In genomic region chr20:18138266-18138582, GRCh38 we compare ENCODE assay signal across 1 cellular context.
TF ChIP-seq lines count a peak whose summit lies in the region.

No MANE protein-coding gene starts in this region.

TF ChIP-seq in HepG2, 621 proteins besides CTCF, POLR2A, EP300 and RAD21 (continued from another document):
- TF ChIP-seq, protein P1, sequence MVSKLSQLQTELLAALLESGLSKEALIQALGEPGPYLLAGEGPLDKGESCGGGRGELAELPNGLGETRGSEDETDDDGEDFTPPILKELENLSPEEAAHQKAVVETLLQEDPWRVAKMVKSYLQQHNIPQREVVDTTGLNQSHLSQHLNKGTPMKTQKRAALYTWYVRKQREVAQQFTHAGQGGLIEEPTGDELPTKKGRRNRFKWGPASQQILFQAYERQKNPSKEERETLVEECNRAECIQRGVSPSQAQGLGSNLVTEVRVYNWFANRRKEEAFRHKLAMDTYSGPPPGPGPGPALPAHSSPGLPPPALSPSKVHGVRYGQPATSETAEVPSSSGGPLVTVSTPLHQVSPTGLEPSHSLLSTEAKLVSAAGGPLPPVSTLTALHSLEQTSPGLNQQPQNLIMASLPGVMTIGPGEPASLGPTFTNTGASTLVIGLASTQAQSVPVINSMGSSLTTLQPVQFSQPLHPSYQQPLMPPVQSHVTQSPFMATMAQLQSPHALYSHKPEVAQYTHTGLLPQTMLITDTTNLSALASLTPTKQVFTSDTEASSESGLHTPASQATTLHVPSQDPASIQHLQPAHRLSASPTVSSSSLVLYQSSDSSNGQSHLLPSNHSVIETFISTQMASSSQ (IDR thresholded peaks at IDR 0.05; ENCODE audit: low read depth): no peak
- TF ChIP-seq, protein P1 (CRISPR knock-in tag; IDR thresholded peaks at IDR 0.05; ENCODE audit: borderline replicate concordance): no peak
- TF ChIP-seq TSC22D2 (CRISPR knock-in tag; IDR thresholded peaks at IDR 0.05; ENCODE audit: borderline replicate concordance) (no peak), ZSCAN25 (CRISPR knock-in tag; IDR thresholded peaks at IDR 0.05) (no peak), BCL6 (CRISPR knock-in tag; IDR thresholded peaks at IDR 0.05) (no peak), FOXC1 (CRISPR knock-in tag; IDR thresholded peaks at IDR 0.05; ENCODE audit: borderline replicate concordance) (0 out of 2 replicates have a peak, but pooled peaks have one; percentile 16), ZNF468 (CRISPR knock-in tag; IDR thresholded peaks at IDR 0.05) (no peak), GATAD1 (CRISPR knock-in tag; IDR thresholded peaks at IDR 0.05) (no peak), NCOR1 (IDR thresholded peaks at IDR 0.05; ENCODE audit: borderline replicate concordance, low read length) (no peak), CBX2 (IDR thresholded peaks at IDR 0.05; ENCODE audit: low read depth, low read length) (no peak), CBX2 (CRISPR knock-in tag; IDR thresholded peaks at IDR 0.05; ENCODE audit: low read depth) (no peak), TCF7L2 (IDR thresholded peaks at IDR 0.05; ENCODE audit: low read depth, low read length) (no peak), ZNF282 (IDR thresholded peaks at IDR 0.05; ENCODE audit: partially characterized antibody) (no peak), NBN (conservative IDR thresholded peaks at IDR 0.05) (no peak), ZNF451 (CRISPR knock-in tag; IDR thresholded peaks at IDR 0.05) (no peak), NFE2 (CRISPR knock-in tag; IDR thresholded peaks at IDR 0.05) (no peak), ZNF777 (CRISPR knock-in tag; IDR thresholded peaks at IDR 0.05) (no peak), ZNF549 (CRISPR knock-in tag; IDR thresholded peaks at IDR 0.05) (peak; percentile 23; the same call in 1 of the 2 replicates), ETV5 (CRISPR knock-in tag; IDR thresholded peaks at IDR 0.05; ENCODE audit: borderline replicate concordance) (no peak), ZNF431 (CRISPR knock-in tag; IDR thresholded peaks at IDR 0.05; ENCODE audit: borderline replicate concordance, low read depth) (no peak), SIX1 (CRISPR knock-in tag; IDR thresholded peaks at IDR 0.05; ENCODE audit: borderline replicate concordance) (no peak), ZNF121 (CRISPR knock-in tag; IDR thresholded peaks at IDR 0.05) (no peak), ZNF75D (CRISPR knock-in tag; IDR thresholded peaks at IDR 0.05; ENCODE audit: borderline replicate concordance) (no peak), ZNF18 (CRISPR knock-in tag; IDR thresholded peaks at IDR 0.05; ENCODE audit: insufficient replicate concordance) (no peak), SP5 (CRISPR knock-in tag; IDR thresholded peaks at IDR 0.05; ENCODE audit: borderline replicate concordance, low read depth) (no peak), MAFF (IDR thresholded peaks at IDR 0.05; ENCODE audit: low read depth, low read length) (no peak), SP2 (CRISPR knock-in tag; IDR thresholded peaks at IDR 0.05) (no peak), MTF2 (CRISPR knock-in tag; IDR thresholded peaks at IDR 0.05; ENCODE audit: borderline replicate concordance) (peak; percentile 10; the same call in 1 of the 2 replicates), ZNF264 (CRISPR knock-in tag; IDR thresholded peaks at IDR 0.05) (no peak), AKAP8 (CRISPR knock-in tag; IDR thresholded peaks at IDR 0.05) (0 out of 2 replicates have a peak, but pooled peaks have one; percentile 4), KAT2B (IDR thresholded peaks at IDR 0.05; ENCODE audit: borderline replicate concordance, low read depth, low read length) (0 out of 2 replicates have a peak, but pooled peaks have one; percentile 9), ZNF225 (CRISPR knock-in tag; IDR thresholded peaks at IDR 0.05) (no peak; the same call in 1 of the 2 replicates), TCF12 (IDR thresholded peaks at IDR 0.05) (no peak), TCF12 (CRISPR knock-in tag; IDR thresholded peaks at IDR 0.05) (0 out of 2 replicates have a peak, but pooled peaks have one; percentile 93), ATRX (CRISPR knock-in tag; IDR thresholded peaks at IDR 0.05; ENCODE audit: borderline replicate concordance) (no peak), KLF9 (CRISPR knock-in tag; IDR thresholded peaks at IDR 0.05; ENCODE audit: low read depth) (0 out of 2 replicates have a peak, but pooled peaks have one; percentile 1), MEIS1 (CRISPR knock-in tag; IDR thresholded peaks at IDR 0.05; ENCODE audit: borderline replicate concordance) (no peak), HIC2 (CRISPR knock-in tag; IDR thresholded peaks at IDR 0.05; ENCODE audit: low read depth) (no peak), ZNF513 (CRISPR knock-in tag; conservative IDR thresholded peaks at IDR 0.05) (0 out of 2 replicates have a peak, but pooled peaks have one; percentile 8), HNRNPUL1 (IDR thresholded peaks at IDR 0.05; ENCODE audit: low read depth, low read length) (no peak), DBP (CRISPR knock-in tag; IDR thresholded peaks at IDR 0.05; ENCODE audit: not compliant biosample characterization) (no peak), SMAD1 (CRISPR knock-in tag; IDR thresholded peaks at IDR 0.05; ENCODE audit: borderline replicate concordance, low read depth) (peak; percentile 76; the same call in 1 of the 2 replicates)
- TF ChIP-seq, protein P2, sequence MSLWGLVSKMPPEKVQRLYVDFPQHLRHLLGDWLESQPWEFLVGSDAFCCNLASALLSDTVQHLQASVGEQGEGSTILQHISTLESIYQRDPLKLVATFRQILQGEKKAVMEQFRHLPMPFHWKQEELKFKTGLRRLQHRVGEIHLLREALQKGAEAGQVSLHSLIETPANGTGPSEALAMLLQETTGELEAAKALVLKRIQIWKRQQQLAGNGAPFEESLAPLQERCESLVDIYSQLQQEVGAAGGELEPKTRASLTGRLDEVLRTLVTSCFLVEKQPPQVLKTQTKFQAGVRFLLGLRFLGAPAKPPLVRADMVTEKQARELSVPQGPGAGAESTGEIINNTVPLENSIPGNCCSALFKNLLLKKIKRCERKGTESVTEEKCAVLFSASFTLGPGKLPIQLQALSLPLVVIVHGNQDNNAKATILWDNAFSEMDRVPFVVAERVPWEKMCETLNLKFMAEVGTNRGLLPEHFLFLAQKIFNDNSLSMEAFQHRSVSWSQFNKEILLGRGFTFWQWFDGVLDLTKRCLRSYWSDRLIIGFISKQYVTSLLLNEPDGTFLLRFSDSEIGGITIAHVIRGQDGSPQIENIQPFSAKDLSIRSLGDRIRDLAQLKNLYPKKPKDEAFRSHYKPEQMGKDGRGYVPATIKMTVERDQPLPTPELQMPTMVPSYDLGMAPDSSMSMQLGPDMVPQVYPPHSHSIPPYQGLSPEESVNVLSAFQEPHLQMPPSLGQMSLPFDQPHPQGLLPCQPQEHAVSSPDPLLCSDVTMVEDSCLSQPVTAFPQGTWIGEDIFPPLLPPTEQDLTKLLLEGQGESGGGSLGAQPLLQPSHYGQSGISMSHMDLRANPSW (CRISPR knock-in tag; IDR thresholded peaks at IDR 0.05; ENCODE audit: borderline replicate concordance): no peak; the same call in 1 of the 2 replicates
- TF ChIP-seq, protein P3, sequence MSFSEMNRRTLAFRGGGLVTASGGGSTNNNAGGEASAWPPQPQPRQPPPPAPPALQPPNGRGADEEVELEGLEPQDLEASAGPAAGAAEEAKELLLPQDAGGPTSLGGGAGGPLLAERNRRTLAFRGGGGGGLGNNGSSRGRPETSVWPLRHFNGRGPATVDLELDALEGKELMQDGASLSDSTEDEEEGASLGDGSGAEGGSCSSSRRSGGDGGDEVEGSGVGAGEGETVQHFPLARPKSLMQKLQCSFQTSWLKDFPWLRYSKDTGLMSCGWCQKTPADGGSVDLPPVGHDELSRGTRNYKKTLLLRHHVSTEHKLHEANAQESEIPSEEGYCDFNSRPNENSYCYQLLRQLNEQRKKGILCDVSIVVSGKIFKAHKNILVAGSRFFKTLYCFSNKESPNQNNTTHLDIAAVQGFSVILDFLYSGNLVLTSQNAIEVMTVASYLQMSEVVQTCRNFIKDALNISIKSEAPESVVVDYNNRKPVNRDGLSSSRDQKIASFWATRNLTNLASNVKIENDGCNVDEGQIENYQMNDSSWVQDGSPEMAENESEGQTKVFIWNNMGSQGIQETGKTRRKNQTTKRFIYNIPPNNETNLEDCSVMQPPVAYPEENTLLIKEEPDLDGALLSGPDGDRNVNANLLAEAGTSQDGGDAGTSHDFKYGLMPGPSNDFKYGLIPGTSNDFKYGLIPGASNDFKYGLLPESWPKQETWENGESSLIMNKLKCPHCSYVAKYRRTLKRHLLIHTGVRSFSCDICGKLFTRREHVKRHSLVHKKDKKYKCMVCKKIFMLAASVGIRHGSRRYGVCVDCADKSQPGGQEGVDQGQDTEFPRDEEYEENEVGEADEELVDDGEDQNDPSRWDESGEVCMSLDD (CRISPR knock-in tag; IDR thresholded peaks at IDR 0.05; ENCODE audit: borderline replicate concordance): peak; percentile 27; the same call in 1 of the 2 replicates
TF ChIP-seq in HepG2: peak in this region for 22.
